ENCODE assay signal across 8 cellular contexts in the genomic region with DNA sequence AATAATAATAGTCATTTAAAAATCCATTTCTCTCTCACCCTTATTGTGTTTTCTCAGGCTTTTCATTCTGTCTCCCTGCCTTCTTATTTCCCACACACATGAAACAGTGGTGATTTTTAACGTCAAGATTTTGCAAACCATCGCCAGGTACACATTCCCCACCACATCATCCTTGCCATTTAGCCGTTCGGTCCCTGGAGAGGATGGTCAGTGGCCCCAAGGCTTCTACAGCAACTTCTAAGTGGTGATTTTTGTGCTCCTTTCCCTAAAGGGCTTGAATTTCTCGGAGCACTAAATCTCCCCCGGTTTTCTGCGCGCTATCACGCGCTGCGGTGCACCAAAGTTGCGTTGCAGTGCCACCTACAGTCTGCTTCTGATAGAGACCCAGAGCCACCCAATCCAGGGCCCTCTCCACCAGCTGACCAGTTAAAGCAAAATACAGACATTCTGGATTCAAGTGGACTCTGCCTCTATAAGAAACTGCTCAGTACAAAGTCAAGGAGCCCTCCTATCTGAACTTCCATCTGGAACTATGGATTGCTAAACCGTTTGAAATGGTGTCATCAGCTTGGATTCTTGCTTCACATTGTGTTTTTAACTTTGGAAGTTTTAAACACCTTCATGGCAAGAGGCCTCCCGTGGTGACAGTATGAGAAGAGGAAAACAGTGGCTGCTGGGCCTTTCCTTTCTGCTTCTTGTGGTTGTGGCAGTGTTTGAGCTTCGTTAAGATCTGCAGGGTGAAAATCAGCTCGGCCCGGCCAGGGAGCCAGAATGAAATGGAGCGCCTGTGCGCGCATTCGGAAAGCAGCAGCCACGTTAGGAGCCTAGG.
A peak's percentile ranks its signal among the peaks of the same experiment; 100 is the strongest.
DNase-seq lines count a peak whose midpoint lies in the region; ATAC-seq and TF ChIP-seq lines count a peak whose summit lies in the region.

No MANE protein-coding gene starts in this region.

- no peaks in the 10 kb centered on the region for H4K20me1 ChIP-seq in osteoblast (ENCODE audit: insufficient read depth, low read length)

- in situ Hi-C loops in Panc1 (cut with HindIII; ENCODE audit: low pct_unique_long_range_greater_than_20kb, low sequenced_read_pairs): no loop called here
- in situ Hi-C loops in transverse colon (cut with MboI; ENCODE audit: low pct_ligation_motif_present in 1 of 4, low pct_unique_long_range_greater_than_20kb in 1 of 4, low sequenced_read_pairs in 3 of 4): loop anchor here in 1 of 4 donors (25.0 kb wide), 1 partner anchor 391 kb away; no protein-coding TSS in a partner anchor

- intact Hi-C loops in Panc1 (cut with micrococcal nuclease; ENCODE audit: unreplicated experiment): loop anchor here (5.0 to 10.0 kb wide), 2 partner anchors 103 to 391 kb away; no protein-coding TSS in a partner anchor
- intact Hi-C loops in transverse colon (cut with DNase I; ENCODE audit: low total_unique reads): no loop called here

- WGBS in transverse colon (ENCODE audit: low coverage in 1 of 2), 2 donors: 21 to 38% methylated on average over 4 to 22 of the region's 22 CpGs

- peak; percentile 41 for DNase-seq in DMS114 treated with DMSO at 0.1 percent for 48 hours (lab: John Stamatoyannopoulos, UW; ENCODE audit: unreplicated experiment)
- peak; percentile 26 for DNase-seq in HT1080 (ENCODE audit: low read depth)
- DNase-seq in Panc1 (ENCODE audit: low read depth, low spot score): peak; percentile 28
- DNase-seq in activated T-helper 1 cell treated with Interleukin-2 at 50 U/mL for 16 hours (ENCODE audit: low read depth): peak; percentile 3
- peak; percentile 27 to 83 for DNase-seq in foreskin fibroblast
- DNase-seq in osteoblast (ENCODE audit: insufficient read length, low spot score, missing footprints): peak; percentile 86
- peak; percentile 66 for DNase-seq in transverse colon

- H2AFZ ChIP-seq in osteoblast (ENCODE audit: low read length): peak overlapping the region; percentile 69

- no peaks in the 10 kb centered on the region for H3K79me2 ChIP-seq in osteoblast (ENCODE audit: insufficient read depth, low read length)

- H3K9me3 ChIP-seq in Panc1 (ENCODE audit: control insufficient read depth, insufficient read depth, low read depth, low read length): no peaks in the 10 kb centered on the region
- H3K9me3 ChIP-seq in osteoblast (ENCODE audit: low read depth, low read length): no peaks in the 10 kb centered on the region
- no peaks in the 10 kb centered on the region for H3K9me3 ChIP-seq in transverse colon

- TF ChIP-seq CTCF in Panc1 (IDR thresholded peaks at IDR 0.05) (peak; percentile 87), foreskin fibroblast (IDR thresholded peaks at IDR 0.05; ENCODE audit: low read depth, low read length) (peak; percentile 82), osteoblast (IDR thresholded peaks at IDR 0.05; ENCODE audit: extremely low read depth, low read depth, low read length) (peak; percentile 78), transverse colon (IDR thresholded peaks at IDR 0.05) (peak; percentile 73 to 87 (median 82))

- CTCF ChIA-PET in Panc1 (lab: Charles Lee): interaction anchor here (0.5 to 0.9 kb wide), 4 partner anchors 8 to 383 kb away, joined by 3 to 4 read pairs (median 3); no protein-coding TSS in a partner anchor

- H3K36me3 ChIP-seq in Panc1 (ENCODE audit: control insufficient read depth, insufficient read depth, low read length) (no peaks in the 10 kb centered on the region), osteoblast (ENCODE audit: insufficient read depth, low read length) (no peaks in the 10 kb centered on the region), transverse colon (no peaks in the 10 kb centered on the region)

- no peak overlapping the region for H3K4me2 ChIP-seq in osteoblast (ENCODE audit: insufficient read depth, low read length)

- H3K4me3 ChIP-seq in Panc1 (ENCODE audit: low read depth in 2 of 2, low read length in 2 of 2) (peak overlapping the region in 1 of 2 experiments; percentile 32; a peak in 1 of 4 replicates), foreskin fibroblast (ENCODE audit: low read depth in 1 of 2, low read length in 2 of 2) (no peak overlapping the region), osteoblast (ENCODE audit: insufficient read depth, low read length) (no peak overlapping the region), transverse colon (no peak overlapping the region)

- H3K27ac ChIP-seq in Panc1 (ENCODE audit: low read length): peak overlapping the region; percentile 29; the same call in 1 of the 2 replicates
- H3K27ac ChIP-seq in osteoblast (ENCODE audit: low read depth, low read length): no peak overlapping the region
- H3K27ac ChIP-seq in transverse colon: peak overlapping the region; percentile 2 to 62 (median 50)

- H3K4me1 ChIP-seq in Panc1 (ENCODE audit: control insufficient read depth, insufficient read depth, low read length) (no peaks in the 10 kb centered on the region), osteoblast (ENCODE audit: insufficient read depth, low read length) (no peaks in the 10 kb centered on the region), transverse colon (peaks cover 7 to 45% (median 31%) of the 10 kb centered on the region in 4 donors)

- TF ChIP-seq EP300 in transverse colon (IDR thresholded peaks at IDR 0.05; ENCODE audit: low read depth): no peak

- no peak for TF ChIP-seq POLR2A in transverse colon (IDR thresholded peaks at IDR 0.05)

- ATAC-seq in GM21367 (IDR thresholded peaks at IDR 0.05; ENCODE audit: unreplicated experiment) (peak; percentile 74), Panc1 (peak; percentile 95)

- no TSS peak for BruUV-seq in Panc1 (replicated peaks; lab: Mats Ljungman, UMichigan)

- no peaks in the 10 kb centered on the region for H3K27me3 ChIP-seq in Panc1 (ENCODE audit: control insufficient read depth, insufficient read depth, low read length)
- H3K27me3 ChIP-seq in osteoblast (ENCODE audit: insufficient read depth, low read length): peaks cover 5% of the 10 kb centered on the region
- H3K27me3 ChIP-seq in transverse colon: no peaks in the 10 kb centered on the region

- POLR2A ChIA-PET in Panc1 (lab: Charles Lee): interaction anchor here (0.7 kb wide), 1 partner anchor 118 kb away, joined by 3 read pairs; no protein-coding TSS in a partner anchor

Comparison
In these comparisons a context has a peak if more than half of its experiments do, and no peak if none do; other contexts are left out.
1. DNase-seq: peak in every context shown above with its lines; median percentile 86 in osteoblast; 66 in transverse colon; 55 in foreskin fibroblast; 41 in DMS114 treated with DMSO at 0.1 percent for 48 hours; 28 in Panc1; 26 in HT1080; 3 in activated T-helper 1 cell treated with Interleukin-2 at 50 U/mL for 16 hours.